Comparison of ENCODE assay signal across 10 cellular contexts in the genomic region with DNA sequence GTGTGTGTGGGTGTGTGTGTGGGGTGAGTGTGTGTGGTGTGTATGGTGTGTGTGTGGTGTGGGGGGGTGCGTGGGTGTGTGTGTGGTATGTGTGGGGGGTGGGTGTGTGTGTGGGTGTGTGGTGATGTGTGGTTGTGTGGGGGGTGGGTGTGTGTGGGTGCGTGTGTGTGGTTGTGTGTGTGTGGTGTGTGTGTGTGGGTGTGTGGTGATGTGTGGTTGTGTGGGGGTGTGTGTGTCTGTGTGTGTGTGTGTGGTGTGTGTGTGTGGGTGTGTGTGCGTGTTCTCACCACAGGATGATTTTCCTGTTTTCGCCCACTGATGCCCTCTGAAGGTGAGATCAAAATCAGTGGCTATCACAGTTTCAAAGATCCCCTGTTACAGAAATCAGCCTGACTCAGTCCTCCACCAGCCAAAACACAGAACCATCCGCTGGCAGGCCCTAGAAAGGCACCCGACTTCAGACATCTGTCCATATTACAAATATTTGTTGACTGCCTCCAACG. TPM values are rescaled to one million over a fixed set of nuclear protein-coding genes. Genes with fewer than 3 reads are reported as not detected.
DNase-seq lines count a peak whose midpoint lies in the region; ATAC-seq and TF ChIP-seq lines count a peak whose summit lies in the region.
"Had no signal": no experiment of that assay in that cellular context is flagged by ENCODE, and none has a peak within 500 bp of the region (broad histone marks: within the 10 kb centered on the region; RNA-seq: fewer than 3 reads in every experiment).

No MANE protein-coding gene starts in this region.

- peaks cover 31% of the 10 kb centered on the region for H3K4me1 Mint-ChIP-seq in CD4-positive, alpha-beta T cell (ENCODE audit: low read depth)
- peaks cover 17% of the 10 kb centered on the region for H3K4me1 Mint-ChIP-seq in activated naive CD8-positive, alpha-beta T cell treated with anti-CD3 and anti-CD28 coated beads for 36 hours
- peaks cover 28 to 40% of the 10 kb centered on the region in 2 donors for H3K4me1 Mint-ChIP-seq in natural killer cell

- peak overlapping the region; percentile 13 for H3K27ac ChIP-seq in CD4-positive, alpha-beta T cell (ENCODE audit: low read depth, low read length)
- H3K27ac ChIP-seq in Panc1 (ENCODE audit: low read length): no peak overlapping the region
- H3K27ac ChIP-seq in vagina: no peak overlapping the region
- H3K27ac ChIP-seq in hepatocyte: no peak overlapping the region
- H3K27ac ChIP-seq: KMS-11 had no signal

- no peak overlapping the region for H2AFZ ChIP-seq in hepatocyte

- H3K9me2 ChIP-seq in hepatocyte (replicated peaks; ENCODE audit: insufficient read depth): no peaks in the 10 kb centered on the region

- peak overlapping the region; percentile 28 for H3K27ac Mint-ChIP-seq in CD4-positive, alpha-beta T cell
- peak overlapping the region; percentile 81 for H3K27ac Mint-ChIP-seq in activated naive CD8-positive, alpha-beta T cell treated with anti-CD3 and anti-CD28 coated beads for 36 hours
- peak overlapping the region; percentile 91 to 95 for H3K27ac Mint-ChIP-seq in natural killer cell

- H3K4me2 ChIP-seq in hepatocyte: no peak overlapping the region
- H3K4me2 ChIP-seq: KMS-11 had no signal

- H4K20me1 ChIP-seq in hepatocyte (ENCODE audit: insufficient read depth, poor library complexity, severe bottlenecking): no peaks in the 10 kb centered on the region

- no peak overlapping the region for H3K4me3 Mint-ChIP-seq in CD4-positive, alpha-beta T cell
- no peak overlapping the region for H3K4me3 Mint-ChIP-seq in activated naive CD8-positive, alpha-beta T cell treated with anti-CD3 and anti-CD28 coated beads for 36 hours
- H3K4me3 Mint-ChIP-seq in natural killer cell: peak overlapping the region; percentile 74

- peaks cover 4% of the 10 kb centered on the region; the same call in 1 of the 2 replicates for H3K36me3 ChIP-seq in Panc1 (ENCODE audit: control insufficient read depth, insufficient read depth, low read length)
- peaks cover 0 to 21% of the 10 kb centered on the region in 2 donors for H3K36me3 ChIP-seq in vagina
- no peaks in the 10 kb centered on the region for H3K36me3 ChIP-seq in hepatocyte (replicated peaks; ENCODE audit: insufficient read depth, low read depth)

- H3K36me3 Mint-ChIP-seq in CD4-positive, alpha-beta T cell (ENCODE audit: low read depth): peaks cover 25% of the 10 kb centered on the region
- H3K36me3 Mint-ChIP-seq in activated naive CD8-positive, alpha-beta T cell treated with anti-CD3 and anti-CD28 coated beads for 36 hours: peaks cover 5% of the 10 kb centered on the region
- no peaks in the 10 kb centered on the region for H3K36me3 Mint-ChIP-seq in natural killer cell

- ATAC-seq in CD4-positive, alpha-beta T cell (ENCODE audit: poor library complexity): peak; percentile 41
- ATAC-seq in Panc1 (peak; percentile 43; the same call in 1 of the 2 replicates), natural killer cell (peak; percentile 62 to 83 (median 77))

- TF ChIP-seq POLR2A in vagina (IDR thresholded peaks at IDR 0.05): no peak

- H3K79me2 ChIP-seq in hepatocyte: no peaks in the 10 kb centered on the region

- BruUV-seq in Panc1 (replicated peaks; lab: Mats Ljungman, UMichigan): no TSS peak

- no peaks in the 10 kb centered on the region for H3K27me3 Mint-ChIP-seq in CD4-positive, alpha-beta T cell
- H3K27me3 Mint-ChIP-seq in activated naive CD8-positive, alpha-beta T cell treated with anti-CD3 and anti-CD28 coated beads for 36 hours: no peaks in the 10 kb centered on the region
- no peaks in the 10 kb centered on the region for H3K27me3 Mint-ChIP-seq in natural killer cell (ENCODE audit: low read depth in 2 of 2)

- CTCF ChIA-PET in CD4-positive, alpha-beta T cell (lab: Charles Lee): no interaction called here
- CTCF ChIA-PET in Panc1 (lab: Charles Lee): no interaction called here

- H3K4me3 ChIP-seq in Panc1 (ENCODE audit: low read depth in 2 of 2, low read length in 2 of 2): no peak overlapping the region
- H3K4me3 ChIP-seq in vagina: no peak overlapping the region
- H3K4me3 ChIP-seq in hepatocyte: no peak overlapping the region

- no peak for TF ChIP-seq CTCF in CD4-positive, alpha-beta T cell (IDR thresholded peaks at IDR 0.05)
- TF ChIP-seq CTCF in Panc1 (IDR thresholded peaks at IDR 0.05) (no peak), natural killer cell (IDR thresholded peaks at IDR 0.05) (no peak), vagina (IDR thresholded peaks at IDR 0.05) (no peak), hepatocyte (IDR thresholded peaks at IDR 0.05; ENCODE audit: poor library complexity) (no peak)

- no peaks in the 10 kb centered on the region for H3K9me3 Mint-ChIP-seq in CD4-positive, alpha-beta T cell
- no peaks in the 10 kb centered on the region for H3K9me3 Mint-ChIP-seq in activated naive CD8-positive, alpha-beta T cell treated with anti-CD3 and anti-CD28 coated beads for 36 hours
- H3K9me3 Mint-ChIP-seq in natural killer cell: no peaks in the 10 kb centered on the region

- WGBS in hepatocyte (ENCODE audit: low lambda C conversion rate, missing lambda C conversion rate): 83% methylated on average over 5 of the region's 7 CpGs

- no peaks in the 10 kb centered on the region for H3K9me3 ChIP-seq in CD4-positive, alpha-beta T cell (ENCODE audit: control insufficient read depth, low read length)
- H3K9me3 ChIP-seq in Panc1 (ENCODE audit: control insufficient read depth, insufficient read depth, low read depth, low read length) (no peaks in the 10 kb centered on the region), vagina (no peaks in the 10 kb centered on the region), hepatocyte (ENCODE audit: low read depth) (no peaks in the 10 kb centered on the region)

- POLR2A ChIA-PET in CD4-positive, alpha-beta T cell (lab: Charles Lee): no interaction called here
- POLR2A ChIA-PET in Panc1 (lab: Charles Lee): no interaction called here

- in situ Hi-C loops in Panc1 (cut with HindIII; ENCODE audit: low pct_unique_long_range_greater_than_20kb, low sequenced_read_pairs): no loop called here

- intact Hi-C loops in CD4-positive, alpha-beta T cell (cut with DNase I, micrococcal nuclease): loop anchor here in 1 of 2 experiments (5.0 kb wide), 1 partner anchor 35 kb away; no protein-coding TSS in a partner anchor
- intact Hi-C loops in Panc1 (cut with micrococcal nuclease; ENCODE audit: unreplicated experiment): no loop called here
- intact Hi-C loops in natural killer cell (cut with micrococcal nuclease): no loop called here
- intact Hi-C loops in vagina (cut with DNase I): no loop called here

- H3K27me3 ChIP-seq in CD4-positive, alpha-beta T cell (ENCODE audit: control insufficient read depth, insufficient read depth, low read length): no peaks in the 10 kb centered on the region
- no peaks in the 10 kb centered on the region for H3K27me3 ChIP-seq in Panc1 (ENCODE audit: control insufficient read depth, insufficient read depth, low read length)
- H3K27me3 ChIP-seq in vagina: no peaks in the 10 kb centered on the region
- no peaks in the 10 kb centered on the region for H3K27me3 ChIP-seq in hepatocyte

- no peak for DNase-seq in CD4-positive, alpha-beta T cell
- no peak for DNase-seq in Panc1 (ENCODE audit: low read depth, low spot score)
- no peak for DNase-seq in activated naive CD8-positive, alpha-beta T cell treated with anti-CD3 and anti-CD28 coated beads for 36 hours
- DNase-seq in natural killer cell: no peak
- DNase-seq in GM19238 (ENCODE audit: insufficient read length, low spot score): no peak
- DNase-seq in vagina (ENCODE audit: extremely low spot score in 2 of 2): no peak
- no peak for DNase-seq in hepatocyte (ENCODE audit: low spot score)
- DNase-seq in middle frontal gyrus (ENCODE audit: extremely low spot score, low spot score): no peak
- DNase-seq: NCI-H1930 had no signal

- H3K4me1 ChIP-seq in Panc1 (ENCODE audit: control insufficient read depth, insufficient read depth, low read length): peaks cover 8% of the 10 kb centered on the region; the same call in 1 of the 2 replicates
- H3K4me1 ChIP-seq in vagina: peaks cover 35% of the 10 kb centered on the region
- no peaks in the 10 kb centered on the region for H3K4me1 ChIP-seq in hepatocyte (ENCODE audit: insufficient read depth)

RNA-seq across cellular contexts. Expression of a gene that starts 24.7 kb away (rescaled TPM):
- total RNA-seq in CD4-positive, alpha-beta T cell: 10 to 100 TPM; 11.3 to 13.2 TPM
- total RNA-seq in Panc1 (2021; ENCODE audit: unreplicated experiment): 153 TPM
- polyA plus RNA-seq in Panc1 (2012; ENCODE audit: insufficient read length): 119 TPM
- total RNA-seq in activated naive CD8-positive, alpha-beta T cell treated with anti-CD3 and anti-CD28 coated beads for 36 hours: 10 to 100 TPM; 12.8 to 15.4 TPM
- 100 to 1,000 TPM in 2 of 3 donors, 10 to 100 TPM in 1; 70.3 to 129 (median 100) TPM for total RNA-seq in natural killer cell
- total RNA-seq in vagina: 80.8 TPM
- 16.2 and 24.8 TPM in 2 replicates for total RNA-seq in hepatocyte
- polyA plus RNA-seq in hepatocyte: 4.4 and 8.3 TPM in 2 replicates

Comparison
In these comparisons a context has a peak if more than half of its experiments do, and no peak if none do; other contexts are left out.
1. H3K27ac Mint-ChIP-seq: peak in every context shown above with its lines; median percentile 93 in natural killer cell; 81 in activated naive CD8-positive, alpha-beta T cell treated with anti-CD3 and anti-CD28 coated beads for 36 hours; 28 in CD4-positive, alpha-beta T cell.